Comparison of ENCODE assay signal across 20 cellular contexts in genomic region chr20:20872420-20872819, GRCh38.
"Had no signal": no experiment of that assay in that cellular context is flagged by ENCODE, and none has a peak within 500 bp of the region (broad histone marks: within the 10 kb centered on the region; RNA-seq: fewer than 3 reads in every experiment).

No MANE protein-coding gene starts in this region.

- DNase-seq: cortex of kidney; effector memory CD8-positive, alpha-beta T cell; esophagus squamous epithelium; foreskin fibroblast; glutamatergic neuron; left cardiac atrium; left ventricle myocardium inferior; lower lobe of right lung; occipital lobe; pancreas; right cardiac atrium; spleen; stimulated activated CD4-positive, alpha-beta T cell treated with anti-CD3 and anti-CD28 coated beads, Interleukin-15, amount 100 ng/mL, for 24 hours; stimulated activated CD4-positive, alpha-beta T cell treated with anti-CD3 and anti-CD28 coated beads, Interleukin-1b, Interleukin-23, amount 100 ng/mL, for 48 hours; stimulated activated CD4-positive, alpha-beta T cell treated with anti-CD3 and anti-CD28 coated beads, Interleukin-4, amount 100 ng/mL, for 24 hours; tibial artery; upper lobe of left lung; uterus had no signal

- ATAC-seq: effector memory CD8-positive, alpha-beta T cell; gastroesophageal sphincter; left cardiac atrium; lower lobe of right lung; right cardiac atrium; stimulated activated memory B cell treated with anti-CD40 and anti-IgM and Interleukin-4, amounts not matched to agents 10 μg/mL and 1 μg/mL and 100 μg/mL, for 72 hours had no signal
